14 cellular contexts compared by ENCODE assay signal in the genomic region with DNA sequence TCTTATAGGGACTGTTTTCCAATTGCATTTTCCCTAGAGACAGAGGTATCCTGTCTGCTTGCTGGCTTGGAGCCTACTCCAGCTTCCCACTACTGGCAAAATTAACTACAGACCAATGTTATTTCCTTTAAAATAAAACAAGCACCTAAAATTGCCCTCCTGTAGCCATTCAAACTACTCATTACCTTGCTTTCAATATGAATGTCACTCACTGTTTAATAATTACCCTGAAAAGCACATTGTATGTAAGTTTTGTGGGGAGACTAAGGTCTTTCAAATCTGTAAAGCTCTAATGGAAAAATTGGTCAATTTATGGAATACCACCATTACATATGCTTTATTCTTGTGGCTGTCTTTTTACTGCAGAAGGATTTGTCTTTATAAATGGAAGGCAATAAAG.
A peak's percentile ranks its signal among the peaks of the same experiment; 100 is the strongest.
DNase-seq lines count a peak whose midpoint lies in the region; ATAC-seq and TF ChIP-seq lines count a peak whose summit lies in the region.
"Had no signal": no experiment of that assay in that cellular context is flagged by ENCODE, and none has a peak within 500 bp of the region (broad histone marks: within the 10 kb centered on the region; RNA-seq: fewer than 3 reads in every experiment).

No MANE protein-coding gene starts in this region.

- TF ChIP-seq POLR2A in GM18505 (IDR thresholded peaks at IDR 0.05; ENCODE audit: borderline replicate concordance, extremely low read depth, insufficient read depth, insufficient read length) = no peak

- DNase-seq in CD4-positive, CD25-positive, alpha-beta regulatory T cell = no peak
- no peak for DNase-seq in NCI-H2196 (lab: John Stamatoyannopoulos, UW; ENCODE audit: unreplicated experiment)
- no peak for DNase-seq in iPS-NIHi11 (ENCODE audit: low spot score)
- DNase-seq: NCI-H2107, Peyer's patch, right cardiac atrium, T-helper 9 cell, transverse colon had no signal

- no peaks in the 10 kb centered on the region for H3K36me3 ChIP-seq in CD4-positive, CD25-positive, alpha-beta regulatory T cell (ENCODE audit: control insufficient read depth, insufficient read depth, low read length)
- H3K36me3 ChIP-seq in OCI-LY3 (replicated peaks; ENCODE audit: low read depth, low read length) = peaks cover 14% of the 10 kb centered on the region
- H3K36me3 ChIP-seq: Peyer's patch, transverse colon had no signal

- peaks cover 0 to 5% (median 0%) of the 10 kb centered on the region in 7 donors for H3K9me3 Mint-ChIP-seq in CD4-positive, CD25-positive, alpha-beta regulatory T cell

- peaks cover 26% of the 10 kb centered on the region for H4K20me1 ChIP-seq in OCI-LY3 (ENCODE audit: insufficient read depth, low read length)

- H3K9ac ChIP-seq in OCI-LY3 (ENCODE audit: low read length) = no peak overlapping the region

- peaks cover 54% of the 10 kb centered on the region for H3K79me2 ChIP-seq in OCI-LY3 (ENCODE audit: low read length)

- no peaks in the 10 kb centered on the region for H3K27me3 ChIP-seq in CD4-positive, CD25-positive, alpha-beta regulatory T cell (ENCODE audit: control insufficient read depth, insufficient read depth, low read length)
- no peaks in the 10 kb centered on the region for H3K27me3 ChIP-seq in OCI-LY3 (ENCODE audit: low read depth, low read length)
- H3K27me3 ChIP-seq: Peyer's patch, transverse colon had no signal

- TF ChIP-seq CTCF in OCI-LY3 (IDR thresholded peaks at IDR 0.05; ENCODE audit: low read depth, low read length) = no peak

- peak overlapping the region in 1 of 4 donors; percentile 22 for H3K4me3 Mint-ChIP-seq in CD4-positive, CD25-positive, alpha-beta regulatory T cell

- no peak overlapping the region for H3K4me3 ChIP-seq in CD4-positive, CD25-positive, alpha-beta regulatory T cell (ENCODE audit: low read depth, low read length)
- 0 out of 2 replicates have a peak overlapping the region, but pooled peaks have one; percentile 3 for H3K4me3 ChIP-seq in OCI-LY3 (ENCODE audit: low read length)
- H3K4me3 ChIP-seq: Peyer's patch, transverse colon had no signal

- peak overlapping the region in 2 of 3 donors; percentile 7 to 72 for H3K27ac Mint-ChIP-seq in CD4-positive, CD25-positive, alpha-beta regulatory T cell

- no peak for ATAC-seq in CD4-positive, CD25-positive, alpha-beta regulatory T cell (ENCODE audit: low read depth in 2 of 2)
- ATAC-seq in GM18870 (IDR thresholded peaks at IDR 0.05; ENCODE audit: unreplicated experiment) (peak; percentile 40), HG03060 (IDR thresholded peaks at IDR 0.05; ENCODE audit: low read depth, unreplicated experiment) (peak; percentile 25), HG03442 (IDR thresholded peaks at IDR 0.05; ENCODE audit: unreplicated experiment) (no peak), GM18505 (IDR thresholded peaks at IDR 0.05; ENCODE audit: unreplicated experiment) (no peak)
- ATAC-seq: right cardiac atrium had no signal

- peaks cover 7% of the 10 kb centered on the region for H3K36me3 Mint-ChIP-seq in CD4-positive, CD25-positive, alpha-beta regulatory T cell

- peaks cover 42 to 97% (median 80%) of the 10 kb centered on the region in 4 donors for H3K4me1 Mint-ChIP-seq in CD4-positive, CD25-positive, alpha-beta regulatory T cell

- H3K4me1 ChIP-seq in CD4-positive, CD25-positive, alpha-beta regulatory T cell (ENCODE audit: control insufficient read depth, insufficient read depth, low read length, poor library complexity, severe bottlenecking) = peaks cover 63% of the 10 kb centered on the region
- peaks cover 84% of the 10 kb centered on the region for H3K4me1 ChIP-seq in OCI-LY3 (ENCODE audit: low read length)

- peak overlapping the region; percentile 39 for H3K27ac ChIP-seq in CD4-positive, CD25-positive, alpha-beta regulatory T cell (ENCODE audit: insufficient read depth, low read length, poor library complexity, severe bottlenecking)
- H3K27ac ChIP-seq in OCI-LY3 (ENCODE audit: low read length) = no peak overlapping the region
- H3K27ac ChIP-seq: epithelial cell of prostate, Peyer's patch, transverse colon had no signal

- peak overlapping the region; percentile 52 for H3K4me2 ChIP-seq in OCI-LY3 (ENCODE audit: low read length)

- H2AFZ ChIP-seq in OCI-LY3 (ENCODE audit: low read depth, low read length) = no peak overlapping the region

- H3K27me3 Mint-ChIP-seq in CD4-positive, CD25-positive, alpha-beta regulatory T cell = no peaks in the 10 kb centered on the region

- no peaks in the 10 kb centered on the region for H3K9me3 ChIP-seq in CD4-positive, CD25-positive, alpha-beta regulatory T cell (ENCODE audit: control insufficient read depth in 2 of 2, low read length in 2 of 2)
- H3K9me3 ChIP-seq in OCI-LY3 (ENCODE audit: insufficient read depth, low read length) = no peaks in the 10 kb centered on the region
- H3K9me3 ChIP-seq: Peyer's patch, transverse colon had no signal

Comparison
In these comparisons a context has a peak if more than half of its experiments do, and no peak if none do; other contexts are left out.
1. ATAC-seq: peak in GM18870 (single experiment) and HG03060 (single experiment); none in CD4-positive, CD25-positive, alpha-beta regulatory T cell (0 of 2), HG03442 (single experiment) and GM18505 (single experiment).